Comparison of ENCODE assay signal across 13 cellular contexts in genomic region chr5:158538506-158539074, GRCh38.
A peak's percentile ranks its signal among the peaks of the same experiment; 100 is the strongest.
DNase-seq lines count a peak whose midpoint lies in the region; ATAC-seq and TF ChIP-seq lines count a peak whose summit lies in the region.
"Had no signal": no experiment of that assay in that cellular context is flagged by ENCODE, and none has a peak within 500 bp of the region (broad histone marks: within the 10 kb centered on the region; RNA-seq: fewer than 3 reads in every experiment).

No MANE protein-coding gene starts in this region.

- no peaks in the 10 kb centered on the region for H4K20me1 ChIP-seq in OCI-LY3 (ENCODE audit: insufficient read depth, low read length)

- H3K9me3 ChIP-seq in OCI-LY3 (ENCODE audit: insufficient read depth, low read length) (no peaks in the 10 kb centered on the region), WERI-Rb-1 (ENCODE audit: severe bottlenecking) (no peaks in the 10 kb centered on the region)
- H3K9me3 ChIP-seq: neutrophil had no signal

- no peaks in the 10 kb centered on the region for H3K79me2 ChIP-seq in OCI-LY3 (ENCODE audit: low read length)

- H3K27me3 ChIP-seq in OCI-LY3 (ENCODE audit: low read depth, low read length), result no peaks in the 10 kb centered on the region
- H3K27me3 ChIP-seq in WERI-Rb-1 (ENCODE audit: insufficient read depth, low read depth, severe bottlenecking), result no peaks in the 10 kb centered on the region

- ATAC-seq in HG02759 (IDR thresholded peaks at IDR 0.05; ENCODE audit: unreplicated experiment), result peak; percentile 84
- ATAC-seq in stimulated activated naive CD8-positive, alpha-beta T cell treated with anti-CD3 and anti-CD28 coated beads, Interleukin-15, Interleukin-2, amounts not matched to agents 100 U/mL and 50 U/mL, for 24 hours, result peak; percentile 26
- no peak for ATAC-seq in HG03439 (IDR thresholded peaks at IDR 0.05; ENCODE audit: unreplicated experiment)

- H3K4me2 ChIP-seq in OCI-LY3 (ENCODE audit: low read length), result peak overlapping the region; percentile 62

- H2AFZ ChIP-seq in OCI-LY3 (ENCODE audit: low read depth, low read length), result no peak overlapping the region

- peaks cover 33% of the 10 kb centered on the region for H3K4me1 ChIP-seq in OCI-LY3 (ENCODE audit: low read length)

- no peak for TF ChIP-seq CTCF in OCI-LY3 (IDR thresholded peaks at IDR 0.05; ENCODE audit: low read depth, low read length)
- no peak for TF ChIP-seq CTCF in WERI-Rb-1 (IDR thresholded peaks at IDR 0.05; ENCODE audit: low read depth, low read length)

- H3K36me3 ChIP-seq in OCI-LY3 (replicated peaks; ENCODE audit: low read depth, low read length) (no peaks in the 10 kb centered on the region), WERI-Rb-1 (no peaks in the 10 kb centered on the region)
- H3K36me3 ChIP-seq: neutrophil had no signal

- peak; percentile 12 for DNase-seq in NCI-H748 (lab: John Stamatoyannopoulos, UW; ENCODE audit: unreplicated experiment)
- no peak for DNase-seq in NCI-H748 treated with DMSO at 0.1 percent for 48 hours (lab: John Stamatoyannopoulos, UW)
- DNase-seq in stimulated activated naive CD8-positive, alpha-beta T cell treated with anti-CD3 and anti-CD28 coated beads, Interleukin-15, Interleukin-2, amounts not matched to agents 100 U/mL and 50 U/mL, for 24 hours, result no peak
- DNase-seq in stimulated activated naive CD4-positive, alpha-beta T cell treated with Interleukin-2 at 50 U/mL for 16 hours (lab: John Stamatoyannopoulos, UW), result no peak
- no peak for DNase-seq in WERI-Rb-1
- DNase-seq: 8988T; activated CD8-positive, alpha-beta memory T cell treated with anti-CD3 and anti-CD28 coated beads, Interleukin-2, amount 50 U/mL, for 4 hours; NCI-H2107 had no signal

- H3K27ac ChIP-seq in OCI-LY3 (ENCODE audit: low read length) (peak overlapping the region; percentile 36; the same call in 1 of the 2 replicates), WERI-Rb-1 (no peak overlapping the region)
- H3K27ac ChIP-seq: epithelial cell of prostate, neutrophil had no signal

- H3K4me3 ChIP-seq in OCI-LY3 (ENCODE audit: low read length) (peak overlapping the region; percentile 44), WERI-Rb-1 (ENCODE audit: low read depth, low read length) (no peak overlapping the region)

- peak overlapping the region; percentile 40; the same call in 1 of the 2 replicates for H3K9ac ChIP-seq in OCI-LY3 (ENCODE audit: low read length)
